In the genomic region with DNA sequence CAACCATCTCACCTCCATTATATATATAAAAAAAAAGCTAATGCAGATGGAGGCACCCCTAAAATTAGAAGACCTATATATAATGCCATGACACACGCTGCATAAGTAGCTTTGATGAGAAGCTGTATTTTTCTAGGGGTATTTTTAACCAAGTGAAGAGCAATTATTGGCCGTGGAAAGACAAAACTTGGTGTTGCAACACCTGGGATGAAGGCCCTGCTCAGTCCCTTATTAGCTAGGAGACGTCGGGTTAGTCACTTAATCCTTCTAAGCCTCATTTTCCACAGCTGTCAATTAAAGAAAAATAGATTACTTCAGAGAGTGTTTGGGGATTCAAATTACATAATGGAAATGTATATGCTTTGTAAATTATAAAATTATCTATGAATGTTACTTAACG, we compare ENCODE assay signal across 31 cellular contexts.
"Had no signal": no experiment of that assay in that cellular context is flagged by ENCODE, and none has a peak within 500 bp of the region (broad histone marks: within the 10 kb centered on the region; RNA-seq: fewer than 3 reads in every experiment).

No MANE protein-coding gene starts in this region.

- ATAC-seq: activated CD4-positive, alpha-beta T cell treated with anti-CD3 and anti-CD28 coated beads for 36 hours; activated naive CD4-positive, alpha-beta T cell treated with anti-CD3 and anti-CD28 coated beads, Interleukin-2, amount 50 U/mL, for 72 hours; activated T-cell treated with anti-CD3 and anti-CD28 coated beads, Interleukin-2, amount 50 U/mL, for 4 hours; body of pancreas; PC-3; Right ventricle myocardium inferior; SK-N-SH treated with all-trans-retinoic acid at 6 μM for 48 hours had no signal

- DNase-seq: activated CD4-positive, alpha-beta memory T cell treated with anti-CD3 and anti-CD28 coated beads for 36 hours; activated CD4-positive, alpha-beta T cell treated with anti-CD3 and anti-CD28 coated beads for 36 hours; activated CD4-positive, alpha-beta T cell treated with anti-CD3 and anti-CD28 coated beads, Interleukin-2, amount 10 ng/mL, durations not matched to agents 7 days and 5 days; activated CD8-positive, alpha-beta memory T cell treated with anti-CD3 and anti-CD28 coated beads, Interleukin-2, amount 50 U/mL, for 4 hours; activated gamma-delta T cell treated with Interleukin-2 at 50 U/mL for 16 hours; activated naive CD4-positive, alpha-beta T cell treated with anti-CD3 and anti-CD28 coated beads for 36 hours; activated T-cell treated with anti-CD3 and anti-CD28 coated beads for 4 hours; activated T-cell treated with anti-CD3 and anti-CD28 coated beads, Interleukin-2, amount 50 U/mL, for 4 hours; adrenal gland; body of pancreas; NCI-H1092 treated with DMSO at 0.1 percent for 48 hours; NCI-H1417; NCI-H146; NCI-H187; NCI-H2029 treated with DMSO at 0.1 percent for 48 hours; NCI-H2107; NCI-H2171; NCI-H510A; NCI-H69; NK-92 treated with Interleukin-12 subunit alpha and Interleukin-12 subunit beta, amount 100 ng/mL, for 24 hours; PC-3; Peyer's patch; SIG-M5; SW 1271; T-helper 1 cell; T-helper 9 cell had no signal

- H3K9me3 ChIP-seq: adrenal gland, body of pancreas, Peyer's patch had no signal

- H3K4me3 ChIP-seq: adrenal gland, body of pancreas, breast epithelium, Peyer's patch had no signal

- H3K4me1 ChIP-seq: body of pancreas, breast epithelium had no signal

- H3K27me3 ChIP-seq: adrenal gland, body of pancreas, breast epithelium, Peyer's patch had no signal

- H3K36me3 ChIP-seq: adrenal gland, breast epithelium, Peyer's patch had no signal

- H3K27ac ChIP-seq: adrenal gland, body of pancreas, breast epithelium, Peyer's patch, RWPE1 had no signal
